9 cellular contexts compared by ENCODE assay signal in genomic region chr5:141100243-141100805, GRCh38. TPM values are rescaled to one million over a fixed set of nuclear protein-coding genes. Genes with fewer than 3 reads are reported as not detected.
DNase-seq lines count a peak whose midpoint lies in the region; ATAC-seq and TF ChIP-seq lines count a peak whose summit lies in the region.
"Had no signal": no experiment of that assay in that cellular context is flagged by ENCODE, and none has a peak within 500 bp of the region (broad histone marks: within the 10 kb centered on the region; RNA-seq: fewer than 3 reads in every experiment).

PCDHB3 (plus strand) TSS chr5:141100473; CDS start chr5:141100650, 177 bp downstream.

- no peaks in the 10 kb centered on the region for H3K4me1 ChIP-seq in esophagus (ENCODE audit: control insufficient read depth in 2 of 2, insufficient read depth in 2 of 2, low read length in 1 of 2)

- peaks cover 0 to 3% of the 10 kb centered on the region in 2 donors for H3K27me3 ChIP-seq in esophagus (ENCODE audit: control insufficient read depth in 1 of 2, insufficient read depth in 2 of 2, low read length in 2 of 2)

- DNase-seq in NCI-H1436 (lab: John Stamatoyannopoulos, UW) = peak; percentile 25
- DNase-seq in NCI-H1436 treated with DMSO at 0.1 percent for 48 hours (lab: John Stamatoyannopoulos, UW) = no peak
- peak; percentile 30 for DNase-seq in OCI-M1 (lab: John Stamatoyannopoulos, UW)
- DNase-seq in pons (ENCODE audit: low spot score) = peak; percentile 7
- DNase-seq in GM13976 (ENCODE audit: low spot score) = no peak
- no peak for DNase-seq in left lobe of liver (ENCODE audit: low spot score)
- no peak for DNase-seq in NCI-H2081 (lab: John Stamatoyannopoulos, UW)
- DNase-seq: activated B cell treated with CpG ODN at 0.5 μM for 24 hours had no signal

- no peak for TF ChIP-seq CTCF in GM13976 (IDR thresholded peaks at IDR 0.05; ENCODE audit: borderline replicate concordance, control extremely low read depth, extremely low read depth, insufficient read depth, missing control alignments)

- WGBS in esophagus, 2 donors = 17 to 25% methylated on average over 19 of the region's 19 CpGs

- in situ Hi-C loops in GM13976 (cut with MboI; ENCODE audit: low sequenced_read_pairs, unreplicated experiment) = no loop called here

- peak within 1 kb of the TSS; percentile 6 to 8 for H3K4me3 ChIP-seq in esophagus (ENCODE audit: low read depth in 1 of 2, low read length in 2 of 2)

- no peak for ATAC-seq in left lobe of liver

- no peak within 1 kb of the TSS for H3K27ac ChIP-seq in esophagus (ENCODE audit: low read depth in 2 of 2, low read length in 1 of 2)

- no peaks in the 10 kb centered on the region for H3K36me3 ChIP-seq in esophagus (ENCODE audit: control insufficient read depth in 2 of 2, insufficient read depth in 2 of 2, low read length in 1 of 2)

- H3K9me3 ChIP-seq in esophagus (ENCODE audit: control insufficient read depth in 2 of 2, insufficient read depth in 1 of 2, low read depth in 1 of 2, low read length in 1 of 2) = peaks cover 9 to 28% of the 10 kb centered on the region in 2 donors

RNA-seq across cellular contexts. Expression of gene PCDHB3, which starts in this region (rescaled TPM):
- polyA plus RNA-seq in esophagus = under 1 TPM; 0.10 to 0.14 TPM
- total RNA-seq in left lobe of liver = 0.15 TPM
- total RNA-seq: activated B cell treated with CpG ODN at 0.5 μM for 24 hours had no signal

Comparison
In these comparisons a context has a peak if more than half of its experiments do, and no peak if none do; other contexts are left out.
1. DNase-seq: peak in NCI-H1436 (single experiment), OCI-M1 (single experiment) and pons (single experiment); none in NCI-H1436 treated with DMSO at 0.1 percent for 48 hours (single experiment), GM13976 (single experiment), left lobe of liver (single experiment) and NCI-H2081 (0 of 2).